ENCODE assay signal across 14 cellular contexts in genomic region chr5:68279960-68280359, GRCh38.
A peak's percentile ranks its signal among the peaks of the same experiment; 100 is the strongest.
DNase-seq lines count a peak whose midpoint lies in the region; ATAC-seq and TF ChIP-seq lines count a peak whose summit lies in the region.
"Had no signal": no experiment of that assay in that cellular context is flagged by ENCODE, and none has a peak within 500 bp of the region (broad histone marks: within the 10 kb centered on the region; RNA-seq: fewer than 3 reads in every experiment).

No MANE protein-coding gene starts in this region.

- H3K36me3 Mint-ChIP-seq in activated naive CD4-positive, alpha-beta T cell treated with anti-CD3 and anti-CD28 coated beads, Interleukin-2, amount 10 ng/mL, durations not matched to agents 7 days and 5 days = peaks cover 83% of the 10 kb centered on the region
- peaks cover 77% of the 10 kb centered on the region for H3K36me3 Mint-ChIP-seq in nephron (ENCODE audit: low read depth)
- H3K36me3 Mint-ChIP-seq in chondrocyte (ENCODE audit: low read depth) = peaks cover 41% of the 10 kb centered on the region

- H3K27me3 Mint-ChIP-seq in activated naive CD4-positive, alpha-beta T cell treated with anti-CD3 and anti-CD28 coated beads, Interleukin-2, amount 10 ng/mL, durations not matched to agents 7 days and 5 days = no peaks in the 10 kb centered on the region
- no peaks in the 10 kb centered on the region for H3K27me3 Mint-ChIP-seq in nephron (ENCODE audit: low read depth)
- no peaks in the 10 kb centered on the region for H3K27me3 Mint-ChIP-seq in chondrocyte (ENCODE audit: low read depth)
- H3K27me3 Mint-ChIP-seq: brain had no signal

- TF ChIP-seq CTCF in nephron (IDR thresholded peaks at IDR 0.05; ENCODE audit: unreplicated experiment in 3 of 3) (no peak), chondrocyte (IDR thresholded peaks at IDR 0.05) (no peak)

- peaks cover 95% of the 10 kb centered on the region for H3K4me1 Mint-ChIP-seq in activated naive CD4-positive, alpha-beta T cell treated with anti-CD3 and anti-CD28 coated beads, Interleukin-2, amount 10 ng/mL, durations not matched to agents 7 days and 5 days
- peaks cover 12% of the 10 kb centered on the region for H3K4me1 Mint-ChIP-seq in nephron
- peaks cover 28% of the 10 kb centered on the region for H3K4me1 Mint-ChIP-seq in chondrocyte (ENCODE audit: low read depth)
- H3K4me1 Mint-ChIP-seq: brain had no signal

- H3K27ac Mint-ChIP-seq in activated naive CD4-positive, alpha-beta T cell treated with anti-CD3 and anti-CD28 coated beads, Interleukin-2, amount 10 ng/mL, durations not matched to agents 7 days and 5 days = peak overlapping the region; percentile 94
- H3K27ac Mint-ChIP-seq in nephron (peak overlapping the region; percentile 17 to 86 (median 71)), chondrocyte (ENCODE audit: unreplicated experiment) (no peak overlapping the region)
- H3K27ac Mint-ChIP-seq: brain had no signal

- ATAC-seq in GM21619 (IDR thresholded peaks at IDR 0.05; ENCODE audit: unreplicated experiment) (peak; percentile 47), HG03521 (IDR thresholded peaks at IDR 0.05; ENCODE audit: unreplicated experiment) (no peak)

- H3K27ac ChIP-seq in caudate nucleus (ENCODE audit: low read depth, low read length) = no peak overlapping the region
- H3K27ac ChIP-seq: GM23248, parathyroid adenoma had no signal

- CTCF ChIA-PET in activated naive CD4-positive, alpha-beta T cell treated with anti-CD3 and anti-CD28 coated beads, Interleukin-2, amount 10 ng/mL, durations not matched to agents 7 days and 5 days (lab: Charles Lee) = interaction anchor here (0.6 to 1.1 kb wide), 6 partner anchors 8 to 1035 kb away, joined by 3 to 4 read pairs (median 4); no protein-coding TSS in a partner anchor

- H3K4me3 Mint-ChIP-seq in activated naive CD4-positive, alpha-beta T cell treated with anti-CD3 and anti-CD28 coated beads, Interleukin-2, amount 10 ng/mL, durations not matched to agents 7 days and 5 days = peak overlapping the region; percentile 87
- H3K4me3 Mint-ChIP-seq in nephron (no peak overlapping the region), chondrocyte (ENCODE audit: unreplicated experiment) (no peak overlapping the region)
- H3K4me3 Mint-ChIP-seq: brain had no signal

- DNase-seq in T follicular helper cell (ENCODE audit: low read depth) (peak; percentile 24), caudate nucleus (lab: John Stamatoyannopoulos, UW) (no peak), chondrocyte (ENCODE audit: low spot score) (no peak)
- peak; percentile 64 for DNase-seq in activated naive CD4-positive, alpha-beta T cell treated with anti-CD3 and anti-CD28 coated beads, Interleukin-2, amount 10 ng/mL, durations not matched to agents 7 days and 5 days
- DNase-seq: GM23248, hippocampal formation, NCI-H1694, NCI-H774, SHP77 treated with DMSO at 0.1 percent for 48 hours had no signal

- H3K9me3 Mint-ChIP-seq in activated naive CD4-positive, alpha-beta T cell treated with anti-CD3 and anti-CD28 coated beads, Interleukin-2, amount 10 ng/mL, durations not matched to agents 7 days and 5 days = no peaks in the 10 kb centered on the region
- H3K9me3 Mint-ChIP-seq in nephron (no peaks in the 10 kb centered on the region), chondrocyte (ENCODE audit: low read depth) (no peaks in the 10 kb centered on the region)
- H3K9me3 Mint-ChIP-seq: brain had no signal

Comparison
In these comparisons a context has a peak if more than half of its experiments do, and no peak if none do; other contexts are left out.
1. DNase-seq: peak in T follicular helper cell (single experiment) and activated naive CD4-positive, alpha-beta T cell treated with anti-CD3 and anti-CD28 coated beads, Interleukin-2, amount 10 ng/mL, durations not matched to agents 7 days and 5 days (single experiment); none in caudate nucleus (0 of 61) and chondrocyte (single experiment).